In genomic region chr12:55818140-55818728, GRCh38 we compare ENCODE assay signal across 6 cellular contexts. TPM values are rescaled to one million over a fixed set of nuclear protein-coding genes. Genes with fewer than 3 reads are reported as not detected.
DNase-seq lines count a peak whose midpoint lies in the region; ATAC-seq, FAIRE-seq and TF ChIP-seq lines count a peak whose summit lies in the region.

No MANE protein-coding gene starts in this region.

- H3K79me2 ChIP-seq in GM12878 (ENCODE audit: control insufficient read depth, insufficient read depth, low read length) (peaks cover 52% of the 10 kb centered on the region), neural cell (replicated peaks; ENCODE audit: insufficient read depth, low read length) (peaks cover 54% of the 10 kb centered on the region)

- H3K27me3 ChIP-seq in GM12878 (replicated peaks in 1 of 2; ENCODE audit: control insufficient read depth in 2 of 2, insufficient read depth in 2 of 2, low read length in 1 of 2) (no peaks in the 10 kb centered on the region), neural cell (ENCODE audit: insufficient read depth, low read depth, low read length) (no peaks in the 10 kb centered on the region)

- H3K27ac ChIP-seq in GM12878 (ENCODE audit: control insufficient read depth, insufficient read depth) (peak overlapping the region; percentile 38), neural cell (ENCODE audit: low read length) (peak overlapping the region; percentile 36)

- POLR2A ChIA-PET in GM12878 (lab: Charles Lee): interaction anchor here (0.8 to 6.5 kb wide), 21 partner anchors 10 to 541 kb away, joined by 3 to 103 read pairs (median 5); partner anchors contain the start of genes CD63, DGKA, DNAJC14 and PA2G4

- TF ChIP-seq CTCF in GM12878 (IDR thresholded peaks at IDR 0.05 in 2 of 3, conservative IDR thresholded peaks at IDR 0.05 in 1 of 3; ENCODE audit: control insufficient read depth in 2 of 3, extremely low read depth in 1 of 3, insufficient read depth in 1 of 3, low read depth in 3 of 3, low read length in 3 of 3): no peak
- TF ChIP-seq CTCF in neural cell (IDR thresholded peaks at IDR 0.05; ENCODE audit: poor library complexity, severe bottlenecking): no peak

- TSS peak; percentile 79 for BruUV-seq in GM12878 (replicated peaks; lab: Mats Ljungman, UMichigan)

- H3F3A ChIP-seq in neural cell (ENCODE audit: insufficient read depth, low read length, poor library complexity, severe bottlenecking): no peaks in the 10 kb centered on the region

- no peak for TF ChIP-seq RAD21 in GM12878 (IDR thresholded peaks at IDR 0.05; ENCODE audit: insufficient read depth, low read depth, low read length)
- no peak for TF ChIP-seq RAD21 in neural cell (conservative IDR thresholded peaks at IDR 0.05)

- RAD21 ChIA-PET in GM12878 (lab: Charles Lee; ENCODE audit: unreplicated experiment): interaction anchor here (0.7 to 4.2 kb wide), 22 partner anchors 8 to 404 kb away, joined by 3 to 36 read pairs (median 5); partner anchors contain the start of genes CD63, DGKA, DNAJC14 and GDF11

- no peak for TF ChIP-seq POLR2A in GM12878 (IDR thresholded peaks at IDR 0.05; ENCODE audit: low read depth, low read length)

- peak overlapping the region; percentile 72 for H3K9ac ChIP-seq in GM12878 (ENCODE audit: control insufficient read depth, insufficient read depth, low read length)
- H3K9ac ChIP-seq in neural cell (ENCODE audit: low read length): peak overlapping the region; percentile 57

- peak overlapping the region; percentile 81 for H3K4me3 ChIP-seq in GM12878
- H3K4me3 ChIP-seq in neural cell (ENCODE audit: low read length): peak overlapping the region; percentile 73

- H2AFZ ChIP-seq in GM12878 (ENCODE audit: control insufficient read depth, low read depth, low read length) (peak overlapping the region; percentile 92), neural cell (ENCODE audit: low read depth, low read length) (peak overlapping the region; percentile 52)

- H3K36me3 ChIP-seq in GM12878 (ENCODE audit: control insufficient read depth in 2 of 2, insufficient read depth in 2 of 2, low read length in 1 of 2) (peaks cover 5 to 32% of the 10 kb centered on the region in 2 experiments), neural cell (ENCODE audit: insufficient read depth, low read length) (peaks cover 12% of the 10 kb centered on the region)

- H4K20me1 ChIP-seq in GM12878 (ENCODE audit: control insufficient read depth, insufficient read depth) (no peaks in the 10 kb centered on the region), neural cell (ENCODE audit: insufficient read depth) (no peaks in the 10 kb centered on the region)

- DNase-seq in GM12878 (ENCODE audit: low read depth, low spot score): no peak
- DNase-seq in activated effector memory CD4-positive, alpha-beta T cell treated with anti-CD3 and anti-CD28 coated beads, Interleukin-2, amount 50 U/mL, for 16 hours: no peak

- no peak for TF ChIP-seq EP300 in GM12878 (IDR thresholded peaks at IDR 0.05; ENCODE audit: borderline replicate concordance in 1 of 2, control insufficient read depth in 1 of 2, low read depth in 2 of 2, low read length in 2 of 2)
- no peak for TF ChIP-seq EP300 in neural cell (conservative IDR thresholded peaks at IDR 0.05; ENCODE audit: poor library complexity, severe bottlenecking)

- peak overlapping the region; percentile 58 for H3K4me2 ChIP-seq in GM12878 (ENCODE audit: control insufficient read depth, insufficient read depth)
- peak overlapping the region; percentile 79 for H3K4me2 ChIP-seq in neural cell (ENCODE audit: low read length)

- no peaks in the 10 kb centered on the region for H3K9me2 ChIP-seq in neural cell (ENCODE audit: insufficient read depth, low read length)

- peaks cover 10% of the 10 kb centered on the region; the same call in 1 of the 2 replicates for H3K4me1 ChIP-seq in GM12878 (ENCODE audit: control insufficient read depth, insufficient read depth, low read length)

- intact Hi-C loops in GM12878 (cut with micrococcal nuclease; ENCODE audit: unreplicated experiment): no loop called here

- in situ Hi-C loops in GM12878 (cut with MboI): no loop called here

- H3K9me3 ChIP-seq in GM12878 (replicated peaks; ENCODE audit: control insufficient read depth, insufficient read depth, low read length) (no peaks in the 10 kb centered on the region), neural cell (ENCODE audit: low read length) (no peaks in the 10 kb centered on the region)

- under 1% methylated on average over 17 of the region's 17 CpGs for WGBS in GM12878 (ENCODE audit: insufficient coverage, insufficient replicate concordance, low lambda C conversion rate, missing lambda C conversion rate)

- peak; percentile 5 for ATAC-seq in GM18520 (IDR thresholded peaks at IDR 0.05; ENCODE audit: unreplicated experiment)
- peak; percentile 26 for ATAC-seq in HG03103 (IDR thresholded peaks at IDR 0.05; ENCODE audit: low read depth, unreplicated experiment)
- ATAC-seq in GM12878: peak; percentile 64
- ATAC-seq in HG03565 (IDR thresholded peaks at IDR 0.05; ENCODE audit: unreplicated experiment): no peak

- FAIRE-seq in GM12878 (lab: Jason Lieb, UNC): no peak

- SMC1A ChIA-PET in GM12878 (lab: Charles Lee; ENCODE audit: uncharacterized antibody, unreplicated experiment): interaction anchor here (0.9 to 6.4 kb wide), 22 partner anchors 8 to 405 kb away, joined by 3 to 41 read pairs (median 4); partner anchors contain the start of genes DNAJC14, GDF11, PYM1 and RAB5B

- CTCF ChIA-PET in GM12878 (lab: Yijun Ruan, JAX): interaction anchor here (0.6 to 7.2 kb wide), 22 partner anchors 9 to 826 kb away, joined by 3 to 89 read pairs (median 5); partner anchors contain the start of genes DNAJC14, PA2G4, PYM1 and RAB5B

RNA-seq across cellular contexts. Expression of gene ORMDL2, which starts 0.4 kb away (rescaled TPM):
- total RNA-seq in GM12878 (2013; cell fraction: nucleolus; rRNA removed): 16.9 and 18.8 TPM in 2 replicates
- total RNA-seq in GM12878 (2014; rRNA removed) (26.0 and 33.5 TPM in 2 replicates), GM12878 (2014; rRNA removed; fragmentation: Illumina TruSeq; extraction: Trizol) (24.2 and 29.1 TPM in 2 replicates), GM12878 (2021) (33.7 and 37.6 TPM in 2 replicates)
- polyA plus RNA-seq in GM12878 (2011; ENCODE audit: low read depth): 53.0 TPM
- polyA plus RNA-seq in GM12878 (2011; rRNA removed) (13.8 and 15.0 TPM in 2 replicates), GM12878 (2014; fragmentation: Illumina TruSeq; extraction: Trizol) (34.1 and 44.2 TPM in 2 replicates), GM12878 (2014; fragmentation: Nextera tagmentation; extraction: Ambion mirVana) (100 to 1,000 TPM; 123 to 135 TPM), GM12878 (2014; rRNA removed) (24.3 and 27.5 TPM in 2 replicates), GM12878 (2016; fragmentation: Nextera tagmentation; extraction: Ambion mirVana) (10 to 100 TPM; 86.9 to 96.0 TPM), neural cell (6.1 and 11.5 TPM in 2 replicates)
- polyA plus RNA-seq in GM12878 (2011; cell fraction: cytosol; rRNA removed): 17.5 and 20.8 TPM in 2 replicates
- polyA plus RNA-seq in GM12878 (2011; cell fraction: nucleus; rRNA removed): 7.4 and 9.5 TPM in 2 replicates
- polyA plus RNA-seq in GM12878 (2012): 31.1 and 39.4 TPM in 2 replicates
- polyA minus RNA-seq in GM12878 (2011; rRNA and poly(A)+ RNA removed): 19.4 and 32.5 TPM in 2 replicates
- polyA minus RNA-seq in GM12878 (2011; cell fraction: cytosol; rRNA and poly(A)+ RNA removed): 8.0 and 11.1 TPM in 2 replicates
- polyA minus RNA-seq in GM12878 (2011; cell fraction: nucleus; rRNA and poly(A)+ RNA removed): 13.8 and 14.9 TPM in 2 replicates
- polyA minus RNA-seq in neural cell: 8.0 and 9.0 TPM in 2 replicates

RNA-seq across cellular contexts. Expression of gene SARNP, which starts 0.7 kb away (rescaled TPM):
- total RNA-seq in GM12878 (2013; cell fraction: nucleolus; rRNA removed): 55.7 and 56.6 TPM in 2 replicates
- 79.9 and 105 TPM in 2 replicates for total RNA-seq in GM12878 (2014; rRNA removed)
- total RNA-seq in GM12878 (2014; rRNA removed; fragmentation: Illumina TruSeq; extraction: Trizol): 168 and 173 TPM in 2 replicates
- total RNA-seq in GM12878 (2021): 77.6 and 88.0 TPM in 2 replicates
- polyA plus RNA-seq in GM12878 (2011; ENCODE audit: low read depth): 67.8 TPM
- polyA plus RNA-seq in GM12878 (2011; rRNA removed): 172 and 221 TPM in 2 replicates
- polyA plus RNA-seq in GM12878 (2011; cell fraction: cytosol; rRNA removed): 82.3 and 99.2 TPM in 2 replicates
- 69.4 and 73.8 TPM in 2 replicates for polyA plus RNA-seq in GM12878 (2011; cell fraction: nucleus; rRNA removed)
- polyA plus RNA-seq in GM12878 (2012): 94.7 and 111 TPM in 2 replicates
- 222 and 297 TPM in 2 replicates for polyA plus RNA-seq in GM12878 (2014; fragmentation: Illumina TruSeq; extraction: Trizol)
- polyA plus RNA-seq in GM12878 (2014; fragmentation: Nextera tagmentation; extraction: Ambion mirVana): 100 to 1,000 TPM; 419 to 445 TPM
- 113 and 170 TPM in 2 replicates for polyA plus RNA-seq in GM12878 (2014; rRNA removed)
- 100 to 1,000 TPM; 204 to 205 TPM for polyA plus RNA-seq in GM12878 (2016; fragmentation: Nextera tagmentation; extraction: Ambion mirVana)
- 37.2 and 52.1 TPM in 2 replicates for polyA minus RNA-seq in GM12878 (2011; rRNA and poly(A)+ RNA removed)
- polyA minus RNA-seq in GM12878 (2011; cell fraction: cytosol; rRNA and poly(A)+ RNA removed): 12.4 and 20.5 TPM in 2 replicates
- 16.7 and 25.6 TPM in 2 replicates for polyA minus RNA-seq in GM12878 (2011; cell fraction: nucleus; rRNA and poly(A)+ RNA removed)
- 245 and 332 TPM in 2 replicates for polyA plus RNA-seq in neural cell
- polyA minus RNA-seq in neural cell: 107 and 115 TPM in 2 replicates

RNA-seq across cellular contexts. Expression of gene DNAJC14, which starts 11.2 kb away (rescaled TPM):
- 37.3 and 47.3 TPM in 2 replicates for total RNA-seq in GM12878 (2013; cell fraction: nucleolus; rRNA removed)
- 36.5 and 40.4 TPM in 2 replicates for total RNA-seq in GM12878 (2014; rRNA removed)
- total RNA-seq in GM12878 (2014; rRNA removed; fragmentation: Illumina TruSeq; extraction: Trizol): 33.9 and 35.4 TPM in 2 replicates
- 30.9 and 31.2 TPM in 2 replicates for total RNA-seq in GM12878 (2021)
- 13.8 TPM for polyA plus RNA-seq in GM12878 (2011; ENCODE audit: low read depth)
- 19.6 and 22.1 TPM in 2 replicates for polyA plus RNA-seq in GM12878 (2011; rRNA removed)
- polyA plus RNA-seq in GM12878 (2011; cell fraction: cytosol; rRNA removed): 19.6 and 31.7 TPM in 2 replicates
- 9.0 and 15.2 TPM in 2 replicates for polyA plus RNA-seq in GM12878 (2011; cell fraction: nucleus; rRNA removed)
- 19.0 and 21.5 TPM in 2 replicates for polyA plus RNA-seq in GM12878 (2012)
- 32.0 and 37.3 TPM in 2 replicates for polyA plus RNA-seq in GM12878 (2014; fragmentation: Illumina TruSeq; extraction: Trizol)
- polyA plus RNA-seq in GM12878 (2014; fragmentation: Nextera tagmentation; extraction: Ambion mirVana): 1 to 10 TPM; 5.7 to 8.7 TPM
- 19.0 and 21.9 TPM in 2 replicates for polyA plus RNA-seq in GM12878 (2014; rRNA removed)
- polyA plus RNA-seq in GM12878 (2016; fragmentation: Nextera tagmentation; extraction: Ambion mirVana): 10 to 100 TPM; 21.4 to 22.3 TPM
- 17.7 and 18.5 TPM in 2 replicates for polyA minus RNA-seq in GM12878 (2011; rRNA and poly(A)+ RNA removed)
- polyA minus RNA-seq in GM12878 (2011; cell fraction: cytosol; rRNA and poly(A)+ RNA removed): 11.5 and 17.0 TPM in 2 replicates
- 7.7 and 12.7 TPM in 2 replicates for polyA minus RNA-seq in GM12878 (2011; cell fraction: nucleus; rRNA and poly(A)+ RNA removed)
- 45.0 and 46.4 TPM in 2 replicates for polyA plus RNA-seq in neural cell
- polyA minus RNA-seq in neural cell: 59.7 and 64.8 TPM in 2 replicates

RNA-seq across cellular contexts. Expression of gene MMP19, which starts 24.5 kb away (rescaled TPM):
- total RNA-seq in GM12878 (2013; cell fraction: nucleolus; rRNA removed): not detected in 2 replicates
- not detected in 2 replicates for total RNA-seq in GM12878 (2014; rRNA removed)
- total RNA-seq in GM12878 (2014; rRNA removed; fragmentation: Illumina TruSeq; extraction: Trizol): not detected in 2 replicates
- total RNA-seq in GM12878 (2021): not detected in 2 replicates
- polyA plus RNA-seq in GM12878 (2011; ENCODE audit: low read depth): not detected
- polyA plus RNA-seq in GM12878 (2011; rRNA removed): not detected in 2 replicates
- polyA plus RNA-seq in GM12878 (2011; cell fraction: cytosol; rRNA removed): 0.03 TPM in 1 of 2 replicates, not detected in the other
- polyA plus RNA-seq in GM12878 (2011; cell fraction: nucleus; rRNA removed): 0.06 TPM in 1 of 2 replicates, not detected in the other
- 0.09 and 0.15 TPM in 2 replicates for polyA plus RNA-seq in GM12878 (2012)
- not detected in 2 replicates for polyA plus RNA-seq in GM12878 (2014; fragmentation: Illumina TruSeq; extraction: Trizol)
- polyA plus RNA-seq in GM12878 (2014; fragmentation: Nextera tagmentation; extraction: Ambion mirVana): under 1 TPM; 0.03 to 0.04 TPM
- polyA plus RNA-seq in GM12878 (2014; rRNA removed): 0.04 TPM in 1 of 2 replicates, not detected in the other
- polyA plus RNA-seq in GM12878 (2016; fragmentation: Nextera tagmentation; extraction: Ambion mirVana): not detected
- polyA minus RNA-seq in GM12878 (2011; rRNA and poly(A)+ RNA removed): not detected in 2 replicates
- not detected in 2 replicates for polyA minus RNA-seq in GM12878 (2011; cell fraction: cytosol; rRNA and poly(A)+ RNA removed)
- polyA minus RNA-seq in GM12878 (2011; cell fraction: nucleus; rRNA and poly(A)+ RNA removed): not detected in 2 replicates
- not detected in 2 replicates for polyA plus RNA-seq in neural cell
- polyA minus RNA-seq in neural cell: not detected in 2 replicates
